Comparison of ENCODE assay signal across 1 cellular context in the genomic region with DNA sequence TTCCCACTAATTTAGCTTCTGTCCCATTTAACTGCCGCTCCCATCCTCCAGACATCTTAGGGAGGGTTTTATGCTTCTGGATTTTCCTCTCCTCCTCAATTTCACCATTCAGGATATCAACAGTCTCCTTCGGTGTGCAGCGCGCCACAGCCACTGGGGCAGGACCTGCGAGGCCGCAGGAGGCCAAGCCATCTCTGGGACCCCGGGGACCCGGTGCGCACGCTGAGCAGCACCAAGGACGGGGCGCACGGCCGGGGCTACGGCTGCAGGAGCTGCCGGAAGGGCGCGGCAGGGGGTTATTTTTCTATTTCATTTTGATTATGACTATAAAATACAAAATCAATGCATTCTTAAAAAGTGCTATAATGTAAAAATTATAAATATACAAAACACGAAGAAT.
TF ChIP-seq lines count a peak whose summit lies in the region.

No MANE protein-coding gene starts in this region.

TF ChIP-seq in H1, 55 proteins besides CTCF, POLR2A, EP300 and RAD21 (continued from another document):
- TF ChIP-seq, protein P1, sequence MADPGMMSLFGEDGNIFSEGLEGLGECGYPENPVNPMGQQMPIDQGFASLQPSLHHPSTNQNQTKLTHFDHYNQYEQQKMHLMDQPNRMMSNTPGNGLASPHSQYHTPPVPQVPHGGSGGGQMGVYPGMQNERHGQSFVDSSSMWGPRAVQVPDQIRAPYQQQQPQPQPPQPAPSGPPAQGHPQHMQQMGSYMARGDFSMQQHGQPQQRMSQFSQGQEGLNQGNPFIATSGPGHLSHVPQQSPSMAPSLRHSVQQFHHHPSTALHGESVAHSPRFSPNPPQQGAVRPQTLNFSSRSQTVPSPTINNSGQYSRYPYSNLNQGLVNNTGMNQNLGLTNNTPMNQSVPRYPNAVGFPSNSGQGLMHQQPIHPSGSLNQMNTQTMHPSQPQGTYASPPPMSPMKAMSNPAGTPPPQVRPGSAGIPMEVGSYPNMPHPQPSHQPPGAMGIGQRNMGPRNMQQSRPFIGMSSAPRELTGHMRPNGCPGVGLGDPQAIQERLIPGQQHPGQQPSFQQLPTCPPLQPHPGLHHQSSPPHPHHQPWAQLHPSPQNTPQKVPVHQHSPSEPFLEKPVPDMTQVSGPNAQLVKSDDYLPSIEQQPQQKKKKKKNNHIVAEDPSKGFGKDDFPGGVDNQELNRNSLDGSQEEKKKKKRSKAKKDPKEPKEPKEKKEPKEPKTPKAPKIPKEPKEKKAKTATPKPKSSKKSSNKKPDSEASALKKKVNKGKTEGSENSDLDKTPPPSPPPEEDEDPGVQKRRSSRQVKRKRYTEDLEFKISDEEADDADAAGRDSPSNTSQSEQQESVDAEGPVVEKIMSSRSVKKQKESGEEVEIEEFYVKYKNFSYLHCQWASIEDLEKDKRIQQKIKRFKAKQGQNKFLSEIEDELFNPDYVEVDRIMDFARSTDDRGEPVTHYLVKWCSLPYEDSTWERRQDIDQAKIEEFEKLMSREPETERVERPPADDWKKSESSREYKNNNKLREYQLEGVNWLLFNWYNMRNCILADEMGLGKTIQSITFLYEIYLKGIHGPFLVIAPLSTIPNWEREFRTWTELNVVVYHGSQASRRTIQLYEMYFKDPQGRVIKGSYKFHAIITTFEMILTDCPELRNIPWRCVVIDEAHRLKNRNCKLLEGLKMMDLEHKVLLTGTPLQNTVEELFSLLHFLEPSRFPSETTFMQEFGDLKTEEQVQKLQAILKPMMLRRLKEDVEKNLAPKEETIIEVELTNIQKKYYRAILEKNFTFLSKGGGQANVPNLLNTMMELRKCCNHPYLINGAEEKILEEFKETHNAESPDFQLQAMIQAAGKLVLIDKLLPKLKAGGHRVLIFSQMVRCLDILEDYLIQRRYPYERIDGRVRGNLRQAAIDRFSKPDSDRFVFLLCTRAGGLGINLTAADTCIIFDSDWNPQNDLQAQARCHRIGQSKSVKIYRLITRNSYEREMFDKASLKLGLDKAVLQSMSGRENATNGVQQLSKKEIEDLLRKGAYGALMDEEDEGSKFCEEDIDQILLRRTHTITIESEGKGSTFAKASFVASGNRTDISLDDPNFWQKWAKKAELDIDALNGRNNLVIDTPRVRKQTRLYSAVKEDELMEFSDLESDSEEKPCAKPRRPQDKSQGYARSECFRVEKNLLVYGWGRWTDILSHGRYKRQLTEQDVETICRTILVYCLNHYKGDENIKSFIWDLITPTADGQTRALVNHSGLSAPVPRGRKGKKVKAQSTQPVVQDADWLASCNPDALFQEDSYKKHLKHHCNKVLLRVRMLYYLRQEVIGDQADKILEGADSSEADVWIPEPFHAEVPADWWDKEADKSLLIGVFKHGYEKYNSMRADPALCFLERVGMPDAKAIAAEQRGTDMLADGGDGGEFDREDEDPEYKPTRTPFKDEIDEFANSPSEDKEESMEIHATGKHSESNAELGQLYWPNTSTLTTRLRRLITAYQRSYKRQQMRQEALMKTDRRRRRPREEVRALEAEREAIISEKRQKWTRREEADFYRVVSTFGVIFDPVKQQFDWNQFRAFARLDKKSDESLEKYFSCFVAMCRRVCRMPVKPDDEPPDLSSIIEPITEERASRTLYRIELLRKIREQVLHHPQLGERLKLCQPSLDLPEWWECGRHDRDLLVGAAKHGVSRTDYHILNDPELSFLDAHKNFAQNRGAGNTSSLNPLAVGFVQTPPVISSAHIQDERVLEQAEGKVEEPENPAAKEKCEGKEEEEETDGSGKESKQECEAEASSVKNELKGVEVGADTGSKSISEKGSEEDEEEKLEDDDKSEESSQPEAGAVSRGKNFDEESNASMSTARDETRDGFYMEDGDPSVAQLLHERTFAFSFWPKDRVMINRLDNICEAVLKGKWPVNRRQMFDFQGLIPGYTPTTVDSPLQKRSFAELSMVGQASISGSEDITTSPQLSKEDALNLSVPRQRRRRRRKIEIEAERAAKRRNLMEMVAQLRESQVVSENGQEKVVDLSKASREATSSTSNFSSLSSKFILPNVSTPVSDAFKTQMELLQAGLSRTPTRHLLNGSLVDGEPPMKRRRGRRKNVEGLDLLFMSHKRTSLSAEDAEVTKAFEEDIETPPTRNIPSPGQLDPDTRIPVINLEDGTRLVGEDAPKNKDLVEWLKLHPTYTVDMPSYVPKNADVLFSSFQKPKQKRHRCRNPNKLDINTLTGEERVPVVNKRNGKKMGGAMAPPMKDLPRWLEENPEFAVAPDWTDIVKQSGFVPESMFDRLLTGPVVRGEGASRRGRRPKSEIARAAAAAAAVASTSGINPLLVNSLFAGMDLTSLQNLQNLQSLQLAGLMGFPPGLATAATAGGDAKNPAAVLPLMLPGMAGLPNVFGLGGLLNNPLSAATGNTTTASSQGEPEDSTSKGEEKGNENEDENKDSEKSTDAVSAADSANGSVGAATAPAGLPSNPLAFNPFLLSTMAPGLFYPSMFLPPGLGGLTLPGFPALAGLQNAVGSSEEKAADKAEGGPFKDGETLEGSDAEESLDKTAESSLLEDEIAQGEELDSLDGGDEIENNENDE (IDR thresholded peaks at IDR 0.05; ENCODE audit: insufficient replicate concordance, low read length) = no peak
- no peak for TF ChIP-seq SIX5 (IDR thresholded peaks at IDR 0.05; ENCODE audit: low read depth, low read length)
- TF ChIP-seq BCL11A (IDR thresholded peaks at IDR 0.05; ENCODE audit: low read depth in 2 of 2, low read length in 2 of 2) = no peak
- no peak for TF ChIP-seq SP4 (IDR thresholded peaks at IDR 0.05; ENCODE audit: low read length)
- no peak for TF ChIP-seq TAF7 (optimal IDR thresholded peaks at IDR 0.05; ENCODE audit: borderline replicate concordance, low read depth, low read length)
- TF ChIP-seq CEBPB (IDR thresholded peaks at IDR 0.05; ENCODE audit: low read depth, low read length) = no peak
- no peak for TF ChIP-seq EZH2 (IDR thresholded peaks at IDR 0.05; ENCODE audit: low read depth, low read length, severe bottlenecking)
- TF ChIP-seq SRF (IDR thresholded peaks at IDR 0.05; ENCODE audit: low read depth, low read length) = no peak
- TF ChIP-seq KDM4A (IDR thresholded peaks at IDR 0.05; ENCODE audit: low read depth, low read length, severe bottlenecking) = no peak
- TF ChIP-seq, protein P2, sequence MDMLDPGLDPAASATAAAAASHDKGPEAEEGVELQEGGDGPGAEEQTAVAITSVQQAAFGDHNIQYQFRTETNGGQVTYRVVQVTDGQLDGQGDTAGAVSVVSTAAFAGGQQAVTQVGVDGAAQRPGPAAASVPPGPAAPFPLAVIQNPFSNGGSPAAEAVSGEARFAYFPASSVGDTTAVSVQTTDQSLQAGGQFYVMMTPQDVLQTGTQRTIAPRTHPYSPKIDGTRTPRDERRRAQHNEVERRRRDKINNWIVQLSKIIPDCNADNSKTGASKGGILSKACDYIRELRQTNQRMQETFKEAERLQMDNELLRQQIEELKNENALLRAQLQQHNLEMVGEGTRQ (IDR thresholded peaks at IDR 0.05; ENCODE audit: low read length) = no peak
- TF ChIP-seq SIN3A (conservative IDR thresholded peaks at IDR 0.05 in 1 of 2, IDR thresholded peaks at IDR 0.05 in 1 of 2; ENCODE audit: low read depth in 1 of 2, low read length in 2 of 2) = no peak
- TF ChIP-seq NRF1 (IDR thresholded peaks at IDR 0.05; ENCODE audit: low read depth, low read length) = no peak
- TF ChIP-seq CHD2 (IDR thresholded peaks at IDR 0.05; ENCODE audit: low read length) = no peak
- no peak for TF ChIP-seq KDM1A (IDR thresholded peaks at IDR 0.05; ENCODE audit: borderline replicate concordance, low read length)
